In the genomic region with DNA sequence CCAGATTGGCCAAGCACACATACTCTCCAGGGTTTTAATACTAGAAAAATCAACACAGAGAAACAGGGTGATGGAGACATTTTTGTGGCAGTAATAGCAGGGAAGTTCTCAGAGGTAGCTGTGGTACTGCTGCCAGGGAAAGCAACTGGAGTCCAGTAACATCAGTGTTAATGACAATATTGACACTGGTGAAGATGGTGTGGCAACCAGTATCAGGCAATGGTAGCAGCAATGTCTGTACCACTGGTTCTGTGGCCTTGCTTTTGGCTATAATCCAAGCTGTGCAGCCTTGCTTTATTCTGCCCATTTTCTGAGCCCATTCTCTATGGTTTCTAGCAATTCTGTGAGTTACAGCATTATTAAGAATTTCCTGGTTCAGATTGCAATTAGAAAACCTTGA, we compare ENCODE assay signal across 16 cellular contexts.
"Had no signal": no experiment of that assay in that cellular context is flagged by ENCODE, and none has a peak within 500 bp of the region (broad histone marks: within the 10 kb centered on the region; RNA-seq: fewer than 3 reads in every experiment).

No MANE protein-coding gene starts in this region.

- H3K9me3 Mint-ChIP-seq: dendritic cell treated with granulocyte-macrophage colony-stimulating factor and Interleukin-4, amounts not matched to agents 40 ng/mL and 50 ng/mL, for 4 days; effector memory CD8-positive, alpha-beta T cell; memory B cell; mesothelial cell of epicardium; stimulated activated naive B cell treated with anti-CD40 and anti-IgM and Interleukin-4, amounts not matched to agents 10 μg/mL and 1 μg/mL and 100 μg/mL, for 72 hours; stimulated activated naive CD8-positive, alpha-beta T cell treated with anti-CD3 and anti-CD28 coated beads, Interleukin-15, amount 100 ng/mL, for 72 hours had no signal

- DNase-seq: effector memory CD8-positive, alpha-beta T cell; gastrocnemius medialis; immature natural killer cell; left lung; lower lobe of right lung; natural killer cell; posterior cingulate gyrus; sigmoid colon; stimulated activated CD4-positive, alpha-beta T cell treated with anti-CD3 and anti-CD28 coated beads, Interleukin-2, amount 100 ng/mL, for 24 hours; stimulated activated CD4-positive, alpha-beta T cell treated with anti-CD3 and anti-CD28 coated beads, Interleukin-4, amount 100 ng/mL, for 4 hours; stimulated activated naive B cell treated with anti-CD40 and anti-IgM and Interleukin-4, amounts not matched to agents 10 μg/mL and 1 μg/mL and 100 μg/mL, for 72 hours; stimulated activated naive CD8-positive, alpha-beta T cell treated with anti-CD3 and anti-CD28 coated beads, Interleukin-15, amount 100 ng/mL, for 72 hours; trophoblast cell had no signal

- H3K36me3 Mint-ChIP-seq: memory B cell; mesothelial cell of epicardium; stimulated activated naive B cell treated with anti-CD40 and anti-IgM and Interleukin-4, amounts not matched to agents 10 μg/mL and 1 μg/mL and 100 μg/mL, for 72 hours had no signal

- H3K4me3 Mint-ChIP-seq: dendritic cell treated with granulocyte-macrophage colony-stimulating factor and Interleukin-4, amounts not matched to agents 40 ng/mL and 50 ng/mL, for 4 days; stimulated activated naive B cell treated with anti-CD40 and anti-IgM and Interleukin-4, amounts not matched to agents 10 μg/mL and 1 μg/mL and 100 μg/mL, for 72 hours; stimulated activated naive CD8-positive, alpha-beta T cell treated with anti-CD3 and anti-CD28 coated beads, Interleukin-15, amount 100 ng/mL, for 72 hours had no signal

- H3K27me3 Mint-ChIP-seq: memory B cell had no signal

- H3K27ac Mint-ChIP-seq: dendritic cell treated with granulocyte-macrophage colony-stimulating factor and Interleukin-4, amounts not matched to agents 40 ng/mL and 50 ng/mL, for 4 days; effector memory CD8-positive, alpha-beta T cell; immature natural killer cell; memory B cell; mesothelial cell of epicardium; natural killer cell; stimulated activated naive B cell treated with anti-CD40 and anti-IgM and Interleukin-4, amounts not matched to agents 10 μg/mL and 1 μg/mL and 100 μg/mL, for 72 hours; stimulated activated naive CD8-positive, alpha-beta T cell treated with anti-CD3 and anti-CD28 coated beads, Interleukin-15, amount 100 ng/mL, for 72 hours had no signal
